In genomic region chr18:56329536-56329935, GRCh38 we compare ENCODE assay signal across 33 cellular contexts.
"Had no signal": no experiment of that assay in that cellular context is flagged by ENCODE, and none has a peak within 500 bp of the region (broad histone marks: within the 10 kb centered on the region; RNA-seq: fewer than 3 reads in every experiment).

No MANE protein-coding gene starts in this region.

- H3K79me2 ChIP-seq: parathyroid adenoma had no signal

- H3K27ac ChIP-seq: neural progenitor cell, ovary, parathyroid adenoma, psoas muscle, right lobe of liver, sigmoid colon, skin epidermis, spleen, suprapubic skin, testis, tibial artery, transverse colon, upper lobe of right lung, uterus had no signal

- H3K27ac Mint-ChIP-seq: naive thymus-derived CD4-positive, alpha-beta T cell; natural killer cell treated with Interleukin-12 subunit alpha and Interleukin-12 subunit beta and Interleukin-15 and Interleukin-18, amount 100 ng/mL, for 72 hours; nephron progenitor cell; neural progenitor cell; progenitor cell of endocrine pancreas; stimulated activated memory B cell treated with anti-CD40 and anti-IgM and Interleukin-4, amounts not matched to agents 10 μg/mL and 1 μg/mL and 100 μg/mL, for 72 hours; type B pancreatic cell had no signal

- H3K4me1 ChIP-seq: neural progenitor cell, parathyroid adenoma, psoas muscle, right lobe of liver, spleen, transverse colon had no signal

- DNase-seq: naive thymus-derived CD4-positive, alpha-beta T cell; nephron progenitor cell; occipital lobe; ovary; posterior cingulate gyrus; psoas muscle; right cardiac atrium; right lobe of liver; sigmoid colon; spleen; stimulated activated CD4-positive, alpha-beta T cell treated with anti-CD3 and anti-CD28 coated beads, Interleukin-12 subunit alpha, Interleukin-12 subunit beta, amount 100 ng/mL, for 4 hours; stimulated activated CD4-positive, alpha-beta T cell treated with anti-CD3 and anti-CD28 coated beads, Interleukin-1b, Interleukin-23, amount 100 ng/mL, for 48 hours; stimulated activated CD4-positive, alpha-beta T cell treated with anti-CD3 and anti-CD28 coated beads, Interleukin-4, amount 100 ng/mL, for 1 hour; stimulated activated CD4-positive, alpha-beta T cell treated with anti-CD3 and anti-CD28 coated beads, Interleukin-4, amount 100 ng/mL, for 4 hours; stimulated activated CD8-positive, alpha-beta memory T cell treated with anti-CD3 and anti-CD28 coated beads, Interleukin-4, amount 100 ng/mL, for 48 hours; stimulated activated naive CD4-positive, alpha-beta T cell; stimulated activated naive CD8-positive, alpha-beta T cell treated with anti-CD3 and anti-CD28 coated beads, Interleukin-15, amount 100 ng/mL, for 72 hours; stimulated activated naive CD8-positive, alpha-beta T cell treated with anti-CD3 and anti-CD28 coated beads, Interleukin-15, Interleukin-2, amounts not matched to agents 100 U/mL and 50 U/mL, for 24 hours; substantia nigra; testis; tibial artery; transverse colon; upper lobe of right lung; uterus had no signal

- H3K4me3 Mint-ChIP-seq: naive thymus-derived CD4-positive, alpha-beta T cell; natural killer cell treated with Interleukin-12 subunit alpha and Interleukin-12 subunit beta and Interleukin-15 and Interleukin-18, amount 100 ng/mL, for 72 hours; nephron progenitor cell; neural progenitor cell; stimulated activated memory B cell treated with anti-CD40 and anti-IgM and Interleukin-4, amounts not matched to agents 10 μg/mL and 1 μg/mL and 100 μg/mL, for 72 hours; stimulated activated naive CD8-positive, alpha-beta T cell treated with anti-CD3 and anti-CD28 coated beads, Interleukin-15, amount 100 ng/mL, for 72 hours; type B pancreatic cell had no signal

- H3K9me3 ChIP-seq: ovary, psoas muscle, right lobe of liver, sigmoid colon, spleen, suprapubic skin, testis, tibial artery, transverse colon, upper lobe of right lung, uterus had no signal

- H3K36me3 Mint-ChIP-seq: naive thymus-derived CD4-positive, alpha-beta T cell; natural killer cell treated with Interleukin-12 subunit alpha and Interleukin-12 subunit beta and Interleukin-15 and Interleukin-18, amount 100 ng/mL, for 72 hours; neural progenitor cell; stimulated activated memory B cell treated with anti-CD40 and anti-IgM and Interleukin-4, amounts not matched to agents 10 μg/mL and 1 μg/mL and 100 μg/mL, for 72 hours; type B pancreatic cell had no signal

- H3K4me3 ChIP-seq: neural progenitor cell, ovary, psoas muscle, right lobe of liver, sigmoid colon, skin epidermis, smooth muscle cell, spleen, suprapubic skin, testis, tibial artery, transverse colon, upper lobe of right lung, uterus had no signal

- H3K9ac ChIP-seq: neural progenitor cell, parathyroid adenoma had no signal

- H3K36me3 ChIP-seq: neural progenitor cell, ovary, right lobe of liver, sigmoid colon, spleen, suprapubic skin, tibial artery, transverse colon, upper lobe of right lung, uterus had no signal

- H3K9me3 Mint-ChIP-seq: nephron progenitor cell; neural progenitor cell; stimulated activated memory B cell treated with anti-CD40 and anti-IgM and Interleukin-4, amounts not matched to agents 10 μg/mL and 1 μg/mL and 100 μg/mL, for 72 hours; stimulated activated naive CD8-positive, alpha-beta T cell treated with anti-CD3 and anti-CD28 coated beads, Interleukin-15, amount 100 ng/mL, for 72 hours; type B pancreatic cell had no signal

- ATAC-seq: naive thymus-derived CD4-positive, alpha-beta T cell; natural killer cell treated with Interleukin-12 subunit alpha and Interleukin-12 subunit beta and Interleukin-15 and Interleukin-18, amount 100 ng/mL, for 72 hours; psoas muscle; right cardiac atrium; right lobe of liver; stimulated activated memory B cell treated with anti-CD40 and anti-IgM and Interleukin-4, amounts not matched to agents 10 μg/mL and 1 μg/mL and 100 μg/mL, for 72 hours; stimulated activated naive CD8-positive, alpha-beta T cell treated with anti-CD3 and anti-CD28 coated beads, Interleukin-15, amount 100 ng/mL, for 72 hours; stimulated activated naive CD8-positive, alpha-beta T cell treated with anti-CD3 and anti-CD28 coated beads, Interleukin-15, Interleukin-2, amounts not matched to agents 100 U/mL and 50 U/mL, for 24 hours; upper lobe of right lung had no signal

- H3K27me3 ChIP-seq: neural progenitor cell, ovary, right lobe of liver, sigmoid colon, spleen, suprapubic skin, testis, tibial artery, transverse colon, upper lobe of right lung, uterus had no signal

- H3K4me1 Mint-ChIP-seq: naive thymus-derived CD4-positive, alpha-beta T cell; stimulated activated memory B cell treated with anti-CD40 and anti-IgM and Interleukin-4, amounts not matched to agents 10 μg/mL and 1 μg/mL and 100 μg/mL, for 72 hours; stimulated activated naive CD8-positive, alpha-beta T cell treated with anti-CD3 and anti-CD28 coated beads, Interleukin-15, amount 100 ng/mL, for 72 hours had no signal

- H2AFZ ChIP-seq: neural progenitor cell, parathyroid adenoma had no signal

- H3K4me2 ChIP-seq: neural progenitor cell, smooth muscle cell had no signal

- H3K27me3 Mint-ChIP-seq: natural killer cell treated with Interleukin-12 subunit alpha and Interleukin-12 subunit beta and Interleukin-15 and Interleukin-18, amount 100 ng/mL, for 72 hours; stimulated activated memory B cell treated with anti-CD40 and anti-IgM and Interleukin-4, amounts not matched to agents 10 μg/mL and 1 μg/mL and 100 μg/mL, for 72 hours; stimulated activated naive CD8-positive, alpha-beta T cell treated with anti-CD3 and anti-CD28 coated beads, Interleukin-15, amount 100 ng/mL, for 72 hours; type B pancreatic cell had no signal
